ENCODE assay signal across 8 cellular contexts in genomic region chr14:81474156-81474492, GRCh38. TPM values are rescaled to one million over a fixed set of nuclear protein-coding genes. Genes with fewer than 3 reads are reported as not detected.
DNase-seq lines count a peak whose midpoint lies in the region; ATAC-seq and TF ChIP-seq lines count a peak whose summit lies in the region.

No MANE protein-coding gene starts in this region.

- ATAC-seq in CD4-positive, alpha-beta T cell (ENCODE audit: poor library complexity): peak; percentile 54
- ATAC-seq in GM19351 (IDR thresholded peaks at IDR 0.05; ENCODE audit: unreplicated experiment) (peak; percentile 49), HG03064 (IDR thresholded peaks at IDR 0.05; ENCODE audit: low read depth, unreplicated experiment) (peak; percentile 64)

- no peak for TF ChIP-seq CTCF in CD4-positive, alpha-beta T cell (IDR thresholded peaks at IDR 0.05)

- DNase-seq in CD4-positive, alpha-beta T cell: no peak
- no peak for DNase-seq in activated T-helper 1 cell treated with anti-CD3 and anti-CD28 coated beads, Interleukin-12 subunit alpha, Interleukin-12 subunit beta, Interleukin-2, Interleukin-4 antibody, amounts not matched to agents 30 ng/mL and 10 ng/mL and 1 ng/mL, durations not matched to agents 14 hours and 24 hours and 36 hours (ENCODE audit: low spot score)
- DNase-seq in kidney glomerular epithelial cell (lab: John Stamatoyannopoulos, UW): no peak
- DNase-seq in activated effector memory CD4-positive, alpha-beta T cell treated with Interleukin-2 at 50 U/mL for 16 hours: no peak
- DNase-seq in erythroblast (lab: John Stamatoyannopoulos, UW): no peak
- DNase-seq in mesenteric fat pad (ENCODE audit: low spot score): no peak

- POLR2A ChIA-PET in CD4-positive, alpha-beta T cell (lab: Charles Lee): no interaction called here

- peaks cover 33% of the 10 kb centered on the region for H3K4me1 Mint-ChIP-seq in CD4-positive, alpha-beta T cell (ENCODE audit: low read depth)
- peaks cover 52% of the 10 kb centered on the region for H3K4me1 Mint-ChIP-seq in activated T-helper 1 cell treated with anti-CD3 and anti-CD28 coated beads, Interleukin-12 subunit alpha, Interleukin-12 subunit beta, Interleukin-2, Interleukin-4 antibody, amounts not matched to agents 30 ng/mL and 10 ng/mL and 1 ng/mL, durations not matched to agents 14 hours and 24 hours and 36 hours (ENCODE audit: low read depth)

- peak overlapping the region; percentile 26 for H3K27ac ChIP-seq in CD4-positive, alpha-beta T cell (ENCODE audit: low read depth, low read length)

- intact Hi-C loops in CD4-positive, alpha-beta T cell (cut with DNase I, micrococcal nuclease): loop anchor here in 1 of 2 experiments (2.0 kb wide), 1 partner anchor 61 kb away; no protein-coding TSS in a partner anchor
- intact Hi-C loops in activated T-helper 1 cell treated with anti-CD3 and anti-CD28 coated beads, Interleukin-12 subunit alpha, Interleukin-12 subunit beta, Interleukin-2, Interleukin-4 antibody, amounts not matched to agents 30 ng/mL and 10 ng/mL and 1 ng/mL, durations not matched to agents 14 hours and 24 hours and 36 hours (cut with micrococcal nuclease): loop anchor here (1.0 to 5.0 kb wide), 6 partner anchors 10 to 532 kb away; partner anchors contain the start of genes CEP128 and SEL1L

- H3K27ac Mint-ChIP-seq in CD4-positive, alpha-beta T cell: peak overlapping the region; percentile 86
- H3K27ac Mint-ChIP-seq in activated T-helper 1 cell treated with anti-CD3 and anti-CD28 coated beads, Interleukin-12 subunit alpha, Interleukin-12 subunit beta, Interleukin-2, Interleukin-4 antibody, amounts not matched to agents 30 ng/mL and 10 ng/mL and 1 ng/mL, durations not matched to agents 14 hours and 24 hours and 36 hours: peak overlapping the region; percentile 53

- TF ChIP-seq POLR2A in erythroblast (IDR thresholded peaks at IDR 0.05; ENCODE audit: low read length): no peak

- CTCF ChIA-PET in CD4-positive, alpha-beta T cell (lab: Charles Lee): no interaction called here

- peaks cover 50% of the 10 kb centered on the region for H3K36me3 Mint-ChIP-seq in CD4-positive, alpha-beta T cell (ENCODE audit: low read depth)
- H3K36me3 Mint-ChIP-seq in activated T-helper 1 cell treated with anti-CD3 and anti-CD28 coated beads, Interleukin-12 subunit alpha, Interleukin-12 subunit beta, Interleukin-2, Interleukin-4 antibody, amounts not matched to agents 30 ng/mL and 10 ng/mL and 1 ng/mL, durations not matched to agents 14 hours and 24 hours and 36 hours (ENCODE audit: low read depth): peaks cover 37% of the 10 kb centered on the region

- peak overlapping the region; percentile 72 for H3K4me3 Mint-ChIP-seq in CD4-positive, alpha-beta T cell
- H3K4me3 Mint-ChIP-seq in activated T-helper 1 cell treated with anti-CD3 and anti-CD28 coated beads, Interleukin-12 subunit alpha, Interleukin-12 subunit beta, Interleukin-2, Interleukin-4 antibody, amounts not matched to agents 30 ng/mL and 10 ng/mL and 1 ng/mL, durations not matched to agents 14 hours and 24 hours and 36 hours: peak overlapping the region; percentile 27

- no peaks in the 10 kb centered on the region for H3K9me3 ChIP-seq in CD4-positive, alpha-beta T cell (ENCODE audit: control insufficient read depth, low read length)

- no peaks in the 10 kb centered on the region for H3K27me3 Mint-ChIP-seq in CD4-positive, alpha-beta T cell
- no peaks in the 10 kb centered on the region for H3K27me3 Mint-ChIP-seq in activated T-helper 1 cell treated with anti-CD3 and anti-CD28 coated beads, Interleukin-12 subunit alpha, Interleukin-12 subunit beta, Interleukin-2, Interleukin-4 antibody, amounts not matched to agents 30 ng/mL and 10 ng/mL and 1 ng/mL, durations not matched to agents 14 hours and 24 hours and 36 hours (ENCODE audit: insufficient read depth)

- no peaks in the 10 kb centered on the region for H3K9me3 Mint-ChIP-seq in CD4-positive, alpha-beta T cell
- H3K9me3 Mint-ChIP-seq in activated T-helper 1 cell treated with anti-CD3 and anti-CD28 coated beads, Interleukin-12 subunit alpha, Interleukin-12 subunit beta, Interleukin-2, Interleukin-4 antibody, amounts not matched to agents 30 ng/mL and 10 ng/mL and 1 ng/mL, durations not matched to agents 14 hours and 24 hours and 36 hours: no peaks in the 10 kb centered on the region

- no peaks in the 10 kb centered on the region for H3K27me3 ChIP-seq in CD4-positive, alpha-beta T cell (ENCODE audit: control insufficient read depth, insufficient read depth, low read length)

RNA-seq across cellular contexts. Expression of gene SEL1L, which starts 59.5 kb away (rescaled TPM):
- 10 to 100 TPM; 40.6 to 46.4 TPM for total RNA-seq in CD4-positive, alpha-beta T cell
- 55.9 and 56.1 TPM in 2 replicates for total RNA-seq in activated T-helper 1 cell treated with anti-CD3 and anti-CD28 coated beads, Interleukin-12 subunit alpha, Interleukin-12 subunit beta, Interleukin-2, Interleukin-4 antibody, amounts not matched to agents 30 ng/mL and 10 ng/mL and 1 ng/mL, durations not matched to agents 14 hours and 24 hours and 36 hours
- total RNA-seq in mesenteric fat pad: 114 TPM
